18 cellular contexts compared by ENCODE assay signal in genomic region chr14:22272408-22272807, GRCh38.
"Had no signal": no experiment of that assay in that cellular context is flagged by ENCODE, and none has a peak within 500 bp of the region (broad histone marks: within the 10 kb centered on the region; RNA-seq: fewer than 3 reads in every experiment).

No MANE protein-coding gene starts in this region.

- H3K27me3 ChIP-seq: ascending aorta, left lung, testis, upper lobe of right lung had no signal

- H3K4me3 ChIP-seq: ascending aorta, heart left ventricle, left lung, mucosa of descending colon, testis, upper lobe of right lung had no signal

- FAIRE-seq: colon, endothelial cell of umbilical vein had no signal

- H3K27me3 Mint-ChIP-seq: activated CD4-positive, alpha-beta memory T cell treated with anti-CD3 and anti-CD28 coated beads for 36 hours had no signal

- H3K9me3 ChIP-seq: ascending aorta, heart left ventricle, left lung, mucosa of descending colon, SK-N-SH, testis, upper lobe of right lung had no signal

- H3K36me3 ChIP-seq: ascending aorta, heart left ventricle, left lung, upper lobe of right lung had no signal

- H3K27ac Mint-ChIP-seq: activated CD4-positive, alpha-beta memory T cell treated with anti-CD3 and anti-CD28 coated beads for 36 hours; activated naive CD4-positive, alpha-beta T cell treated with anti-CD3 and anti-CD28 coated beads, Interleukin-2, amount 50 U/mL, for 72 hours; natural killer cell treated with Interleukin-12 subunit alpha and Interleukin-12 subunit beta and Interleukin-15 and Interleukin-18, amount 100 ng/mL, for 72 hours; WTC11 had no signal

- H3K36me3 Mint-ChIP-seq: activated CD4-positive, alpha-beta memory T cell treated with anti-CD3 and anti-CD28 coated beads for 36 hours; activated naive CD4-positive, alpha-beta T cell treated with anti-CD3 and anti-CD28 coated beads, Interleukin-2, amount 50 U/mL, for 72 hours; natural killer cell treated with Interleukin-12 subunit alpha and Interleukin-12 subunit beta and Interleukin-15 and Interleukin-18, amount 100 ng/mL, for 72 hours; WTC11 had no signal

- H3K9me2 ChIP-seq: SK-N-SH had no signal

- DNase-seq: activated CD4-positive, alpha-beta memory T cell treated with anti-CD3 and anti-CD28 coated beads for 36 hours; activated effector memory CD4-positive, alpha-beta T cell treated with anti-CD3 and anti-CD28 coated beads, Interleukin-2, amount 50 U/mL, for 16 hours; foreskin keratinocyte; heart left ventricle; left lung; mucosa of descending colon; occipital lobe; SK-N-SH; stimulated activated CD4-positive, alpha-beta T cell treated with anti-CD3 and anti-CD28 coated beads, Interleukin-12 subunit alpha, Interleukin-12 subunit beta, amount 100 ng/mL, for 4 hours; stimulated activated naive CD4-positive, alpha-beta T cell treated with Interleukin-2 at 50 U/mL for 16 hours; testis; upper lobe of right lung had no signal

- ATAC-seq: foreskin keratinocyte; heart left ventricle; left lung; mucosa of descending colon; natural killer cell treated with Interleukin-12 subunit alpha and Interleukin-12 subunit beta and Interleukin-15 and Interleukin-18, amount 100 ng/mL, for 72 hours; upper lobe of right lung had no signal

- H3K9me3 Mint-ChIP-seq: activated CD4-positive, alpha-beta memory T cell treated with anti-CD3 and anti-CD28 coated beads for 36 hours; activated naive CD4-positive, alpha-beta T cell treated with anti-CD3 and anti-CD28 coated beads, Interleukin-2, amount 50 U/mL, for 72 hours; natural killer cell treated with Interleukin-12 subunit alpha and Interleukin-12 subunit beta and Interleukin-15 and Interleukin-18, amount 100 ng/mL, for 72 hours; WTC11 had no signal

- H3K4me2 ChIP-seq: SK-N-SH had no signal

- H3K9ac ChIP-seq: SK-N-SH had no signal

- H3K4me3 Mint-ChIP-seq: activated CD4-positive, alpha-beta memory T cell treated with anti-CD3 and anti-CD28 coated beads for 36 hours; natural killer cell treated with Interleukin-12 subunit alpha and Interleukin-12 subunit beta and Interleukin-15 and Interleukin-18, amount 100 ng/mL, for 72 hours; WTC11 had no signal

- H3K27ac ChIP-seq: ascending aorta, foreskin keratinocyte, heart left ventricle, left lung, testis, upper lobe of right lung had no signal

- H3K4me1 ChIP-seq: ascending aorta, heart left ventricle, left lung, testis, upper lobe of right lung had no signal
